19 cellular contexts compared by ENCODE assay signal in genomic region chr2:9560628-9561027, GRCh38.
"Had no signal": no experiment of that assay in that cellular context is flagged by ENCODE, and none has a peak within 500 bp of the region (broad histone marks: within the 10 kb centered on the region; RNA-seq: fewer than 3 reads in every experiment).

No MANE protein-coding gene starts in this region.

- H3K27me3 Mint-ChIP-seq: activated naive CD4-positive, alpha-beta T cell treated with anti-CD3 and anti-CD28 coated beads, Interleukin-2, amount 10 ng/mL, durations not matched to agents 7 days and 5 days had no signal

- H3K9me3 ChIP-seq: breast epithelium, esophagus squamous epithelium, mucosa of descending colon, sigmoid colon, suprapubic skin, upper lobe of left lung had no signal

- H3K4me3 ChIP-seq: breast epithelium, dorsolateral prefrontal cortex, esophagus squamous epithelium, mucosa of descending colon, sigmoid colon, suprapubic skin, upper lobe of left lung had no signal

- H3K27ac Mint-ChIP-seq: activated CD8-positive, alpha-beta T cell treated with anti-CD3 and anti-CD28 coated beads, Interleukin-2, amount 10 ng/mL, durations not matched to agents 7 days and 5 days; natural killer cell had no signal

- ATAC-seq: activated CD8-positive, alpha-beta T cell treated with anti-CD3 and anti-CD28 coated beads, Interleukin-2, amount 10 ng/mL, durations not matched to agents 7 days and 5 days; foreskin keratinocyte; left colon; mucosa of descending colon; natural killer cell; stimulated activated naive CD8-positive, alpha-beta T cell treated with anti-CD3 and anti-CD28 coated beads, Interleukin-15, Interleukin-2, amounts not matched to agents 100 U/mL and 50 U/mL, for 24 hours had no signal

- H3K36me3 Mint-ChIP-seq: natural killer cell had no signal

- H3K36me3 ChIP-seq: breast epithelium, sigmoid colon, suprapubic skin, upper lobe of left lung had no signal

- H3K4me1 ChIP-seq: breast epithelium had no signal

- H3K4me3 Mint-ChIP-seq: activated CD8-positive, alpha-beta T cell treated with anti-CD3 and anti-CD28 coated beads, Interleukin-2, amount 10 ng/mL, durations not matched to agents 7 days and 5 days; activated naive CD4-positive, alpha-beta T cell treated with anti-CD3 and anti-CD28 coated beads, Interleukin-2, amount 10 ng/mL, durations not matched to agents 7 days and 5 days; natural killer cell had no signal

- H3K9me3 Mint-ChIP-seq: activated naive CD4-positive, alpha-beta T cell treated with anti-CD3 and anti-CD28 coated beads, Interleukin-2, amount 10 ng/mL, durations not matched to agents 7 days and 5 days; natural killer cell had no signal

- DNase-seq: activated CD4-positive, alpha-beta T cell treated with anti-CD3 and anti-CD28 coated beads for 1 hour; activated CD8-positive, alpha-beta memory T cell treated with anti-CD3 and anti-CD28 coated beads, Interleukin-2, amount 50 U/mL, for 48 hours; activated CD8-positive, alpha-beta T cell treated with anti-CD3 and anti-CD28 coated beads, Interleukin-2, amount 10 ng/mL, durations not matched to agents 7 days and 5 days; activated naive CD4-positive, alpha-beta T cell treated with anti-CD3 and anti-CD28 coated beads, Interleukin-2, amount 10 ng/mL, durations not matched to agents 7 days and 5 days; amygdala; dorsolateral prefrontal cortex; esophagus squamous epithelium; foreskin keratinocyte; left colon; mucosa of descending colon; natural killer cell; sigmoid colon; stimulated activated CD4-positive, alpha-beta T cell treated with anti-CD3 and anti-CD28 coated beads, Interleukin-2, amount 100 ng/mL, for 24 hours; stimulated activated naive CD8-positive, alpha-beta T cell treated with anti-CD3 and anti-CD28 coated beads, Interleukin-15, Interleukin-2, amounts not matched to agents 100 U/mL and 50 U/mL, for 24 hours; SW 1271; T-helper 9 cell; upper lobe of left lung had no signal

- H3K27ac ChIP-seq: breast epithelium, dorsolateral prefrontal cortex, esophagus squamous epithelium, foreskin keratinocyte, sigmoid colon, suprapubic skin, upper lobe of left lung had no signal

- H3K27me3 ChIP-seq: breast epithelium, dorsolateral prefrontal cortex, esophagus squamous epithelium, foreskin keratinocyte, sigmoid colon, suprapubic skin, upper lobe of left lung had no signal
